Comparison of ENCODE assay signal across 1 cellular context in the genomic region with DNA sequence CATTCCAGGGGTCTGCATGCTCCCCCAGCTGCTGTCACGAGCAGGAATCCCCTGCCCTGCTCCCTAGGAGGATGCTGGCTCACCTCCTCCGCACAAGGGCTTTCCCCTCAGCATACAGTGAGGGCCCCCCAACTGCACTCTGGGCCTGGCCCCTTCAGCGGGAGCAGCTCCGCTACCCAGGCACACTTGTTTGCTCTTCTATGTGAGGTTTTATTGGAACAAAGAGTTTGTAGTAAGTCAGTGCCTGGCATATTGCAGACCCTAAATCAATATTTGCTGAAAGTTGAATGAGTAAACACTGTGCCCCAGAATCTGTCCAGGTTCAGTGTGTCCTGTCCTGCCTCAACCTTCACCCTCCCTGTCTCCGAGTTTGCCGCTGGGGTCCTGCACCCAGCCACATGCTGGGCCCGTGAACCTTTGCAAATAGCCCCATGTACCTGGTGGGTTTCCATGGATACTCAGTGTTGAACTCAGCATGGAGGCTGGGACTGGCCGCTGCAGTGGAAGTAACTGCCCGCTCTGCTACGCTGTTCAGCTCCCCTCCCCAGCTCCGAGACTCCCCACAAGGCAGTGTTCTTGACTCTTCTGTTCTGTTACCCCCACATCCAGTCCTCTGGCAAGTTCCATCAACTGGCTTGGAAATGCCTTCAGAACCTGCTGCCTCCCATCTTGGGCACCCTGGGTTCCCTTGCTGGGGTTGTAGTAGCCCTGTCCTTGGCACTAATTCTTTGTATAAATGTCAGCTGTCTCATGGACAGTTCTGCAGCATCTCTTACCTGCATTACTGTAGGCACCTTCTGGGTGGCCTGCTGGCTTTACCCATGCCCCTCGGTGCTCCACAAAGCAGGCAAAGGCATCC.
TF ChIP-seq lines count a peak whose summit lies in the region.

No MANE protein-coding gene starts in this region.

TF ChIP-seq in HepG2, 621 proteins besides CTCF, POLR2A, EP300 and RAD21 (continued from another document and continues in another):
- TF ChIP-seq, protein P1, sequence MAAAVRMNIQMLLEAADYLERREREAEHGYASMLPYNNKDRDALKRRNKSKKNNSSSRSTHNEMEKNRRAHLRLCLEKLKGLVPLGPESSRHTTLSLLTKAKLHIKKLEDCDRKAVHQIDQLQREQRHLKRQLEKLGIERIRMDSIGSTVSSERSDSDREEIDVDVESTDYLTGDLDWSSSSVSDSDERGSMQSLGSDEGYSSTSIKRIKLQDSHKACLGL (CRISPR knock-in tag; IDR thresholded peaks at IDR 0.05), result peak; percentile 67
- TF ChIP-seq SNAPC2 (CRISPR knock-in tag; IDR thresholded peaks at IDR 0.05), result no peak
- TF ChIP-seq, protein P2, sequence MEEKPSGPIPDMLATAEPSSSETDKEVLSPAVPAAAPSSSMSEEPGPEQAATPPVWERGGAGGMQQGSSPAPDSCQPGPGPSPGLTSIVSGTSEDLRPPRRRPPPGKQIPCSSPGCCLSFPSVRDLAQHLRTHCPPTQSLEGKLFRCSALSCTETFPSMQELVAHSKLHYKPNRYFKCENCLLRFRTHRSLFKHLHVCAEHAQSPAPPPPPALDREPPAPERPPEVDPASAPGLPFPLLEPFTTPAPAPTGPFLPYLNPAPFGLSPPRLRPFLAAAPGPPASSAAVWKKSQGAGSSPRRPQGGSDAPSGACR (CRISPR knock-in tag; IDR thresholded peaks at IDR 0.05), result no peak
- TF ChIP-seq ZBTB7A (CRISPR knock-in tag; IDR thresholded peaks at IDR 0.05), result peak; percentile 75; the same call in 1 of the 2 replicates
- peak; percentile 95; the same call in 1 of the 2 replicates for TF ChIP-seq ZNF703 (CRISPR knock-in tag; IDR thresholded peaks at IDR 0.05; ENCODE audit: borderline replicate concordance)
- no peak for TF ChIP-seq MAFK (conservative IDR thresholded peaks at IDR 0.05 in 1 of 2, IDR thresholded peaks at IDR 0.05 in 1 of 2; ENCODE audit: low read length in 2 of 2)
- TF ChIP-seq ZNF501 (CRISPR knock-in tag; IDR thresholded peaks at IDR 0.05), result no peak
- TF ChIP-seq, protein P3, sequence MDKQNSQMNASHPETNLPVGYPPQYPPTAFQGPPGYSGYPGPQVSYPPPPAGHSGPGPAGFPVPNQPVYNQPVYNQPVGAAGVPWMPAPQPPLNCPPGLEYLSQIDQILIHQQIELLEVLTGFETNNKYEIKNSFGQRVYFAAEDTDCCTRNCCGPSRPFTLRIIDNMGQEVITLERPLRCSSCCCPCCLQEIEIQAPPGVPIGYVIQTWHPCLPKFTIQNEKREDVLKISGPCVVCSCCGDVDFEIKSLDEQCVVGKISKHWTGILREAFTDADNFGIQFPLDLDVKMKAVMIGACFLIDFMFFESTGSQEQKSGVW (CRISPR knock-in tag; IDR thresholded peaks at IDR 0.05; ENCODE audit: borderline replicate concordance), result no peak
- TF ChIP-seq CBX1 (IDR thresholded peaks at IDR 0.05; ENCODE audit: low read depth), result no peak
- no peak for TF ChIP-seq ZBTB21 (CRISPR knock-in tag; IDR thresholded peaks at IDR 0.05)
- TF ChIP-seq, protein P4, sequence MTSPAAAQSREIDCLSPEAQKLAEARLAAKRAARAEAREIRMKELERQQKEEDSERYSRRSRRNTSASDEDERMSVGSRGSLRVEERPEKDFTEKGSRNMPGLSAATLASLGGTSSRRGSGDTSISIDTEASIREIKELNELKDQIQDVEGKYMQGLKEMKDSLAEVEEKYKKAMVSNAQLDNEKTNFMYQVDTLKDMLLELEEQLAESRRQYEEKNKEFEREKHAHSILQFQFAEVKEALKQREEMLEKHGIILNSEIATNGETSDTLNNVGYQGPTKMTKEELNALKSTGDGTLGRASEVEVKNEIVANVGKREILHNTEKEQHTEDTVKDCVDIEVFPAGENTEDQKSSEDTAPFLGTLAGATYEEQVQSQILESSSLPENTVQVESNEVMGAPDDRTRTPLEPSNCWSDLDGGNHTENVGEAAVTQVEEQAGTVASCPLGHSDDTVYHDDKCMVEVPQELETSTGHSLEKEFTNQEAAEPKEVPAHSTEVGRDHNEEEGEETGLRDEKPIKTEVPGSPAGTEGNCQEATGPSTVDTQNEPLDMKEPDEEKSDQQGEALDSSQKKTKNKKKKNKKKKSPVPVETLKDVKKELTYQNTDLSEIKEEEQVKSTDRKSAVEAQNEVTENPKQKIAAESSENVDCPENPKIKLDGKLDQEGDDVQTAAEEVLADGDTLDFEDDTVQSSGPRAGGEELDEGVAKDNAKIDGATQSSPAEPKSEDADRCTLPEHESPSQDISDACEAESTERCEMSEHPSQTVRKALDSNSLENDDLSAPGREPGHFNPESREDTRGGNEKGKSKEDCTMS (CRISPR knock-in tag; conservative IDR thresholded peaks at IDR 0.05), result no peak
- TF ChIP-seq ZNF234 (CRISPR knock-in tag; conservative IDR thresholded peaks at IDR 0.05), result no peak
- TF ChIP-seq MTA3 (CRISPR knock-in tag; IDR thresholded peaks at IDR 0.05), result no peak
- TF ChIP-seq, protein P5, sequence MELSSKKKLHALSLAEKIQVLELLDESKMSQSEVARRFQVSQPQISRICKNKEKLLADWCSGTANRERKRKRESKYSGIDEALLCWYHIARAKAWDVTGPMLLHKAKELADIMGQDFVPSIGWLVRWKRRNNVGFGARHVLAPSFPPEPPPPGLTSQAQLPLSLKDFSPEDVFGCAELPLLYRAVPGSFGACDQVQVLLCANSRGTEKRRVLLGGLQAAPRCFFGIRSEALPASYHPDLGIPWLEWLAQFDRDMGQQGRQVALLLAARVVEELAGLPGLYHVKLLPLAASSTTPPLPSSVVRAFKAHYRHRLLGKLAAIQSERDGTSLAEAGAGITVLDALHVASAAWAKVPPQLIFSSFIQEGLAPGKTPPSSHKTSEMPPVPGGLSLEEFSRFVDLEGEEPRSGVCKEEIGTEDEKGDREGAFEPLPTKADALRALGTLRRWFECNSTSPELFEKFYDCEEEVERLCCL (CRISPR knock-in tag; IDR thresholded peaks at IDR 0.05; ENCODE audit: borderline replicate concordance), result no peak
- TF ChIP-seq ZNF30 (CRISPR knock-in tag; IDR thresholded peaks at IDR 0.05), result no peak
- peak; percentile 69; the same call in 1 of the 2 replicates for TF ChIP-seq KAT7 (CRISPR knock-in tag; IDR thresholded peaks at IDR 0.05; ENCODE audit: borderline replicate concordance)
- no peak; the same call in 1 of the 2 replicates for TF ChIP-seq ZSCAN29 (CRISPR knock-in tag; conservative IDR thresholded peaks at IDR 0.05)
- TF ChIP-seq, protein P6, sequence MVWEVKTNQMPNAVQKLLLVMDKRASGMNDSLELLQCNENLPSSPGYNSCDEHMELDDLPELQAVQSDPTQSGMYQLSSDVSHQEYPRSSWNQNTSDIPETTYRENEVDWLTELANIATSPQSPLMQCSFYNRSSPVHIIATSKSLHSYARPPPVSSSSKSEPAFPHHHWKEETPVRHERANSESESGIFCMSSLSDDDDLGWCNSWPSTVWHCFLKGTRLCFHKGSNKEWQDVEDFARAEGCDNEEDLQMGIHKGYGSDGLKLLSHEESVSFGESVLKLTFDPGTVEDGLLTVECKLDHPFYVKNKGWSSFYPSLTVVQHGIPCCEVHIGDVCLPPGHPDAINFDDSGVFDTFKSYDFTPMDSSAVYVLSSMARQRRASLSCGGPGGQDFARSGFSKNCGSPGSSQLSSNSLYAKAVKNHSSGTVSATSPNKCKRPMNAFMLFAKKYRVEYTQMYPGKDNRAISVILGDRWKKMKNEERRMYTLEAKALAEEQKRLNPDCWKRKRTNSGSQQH (CRISPR knock-in tag; IDR thresholded peaks at IDR 0.05; ENCODE audit: low read depth), result no peak
- TF ChIP-seq, protein P7, sequence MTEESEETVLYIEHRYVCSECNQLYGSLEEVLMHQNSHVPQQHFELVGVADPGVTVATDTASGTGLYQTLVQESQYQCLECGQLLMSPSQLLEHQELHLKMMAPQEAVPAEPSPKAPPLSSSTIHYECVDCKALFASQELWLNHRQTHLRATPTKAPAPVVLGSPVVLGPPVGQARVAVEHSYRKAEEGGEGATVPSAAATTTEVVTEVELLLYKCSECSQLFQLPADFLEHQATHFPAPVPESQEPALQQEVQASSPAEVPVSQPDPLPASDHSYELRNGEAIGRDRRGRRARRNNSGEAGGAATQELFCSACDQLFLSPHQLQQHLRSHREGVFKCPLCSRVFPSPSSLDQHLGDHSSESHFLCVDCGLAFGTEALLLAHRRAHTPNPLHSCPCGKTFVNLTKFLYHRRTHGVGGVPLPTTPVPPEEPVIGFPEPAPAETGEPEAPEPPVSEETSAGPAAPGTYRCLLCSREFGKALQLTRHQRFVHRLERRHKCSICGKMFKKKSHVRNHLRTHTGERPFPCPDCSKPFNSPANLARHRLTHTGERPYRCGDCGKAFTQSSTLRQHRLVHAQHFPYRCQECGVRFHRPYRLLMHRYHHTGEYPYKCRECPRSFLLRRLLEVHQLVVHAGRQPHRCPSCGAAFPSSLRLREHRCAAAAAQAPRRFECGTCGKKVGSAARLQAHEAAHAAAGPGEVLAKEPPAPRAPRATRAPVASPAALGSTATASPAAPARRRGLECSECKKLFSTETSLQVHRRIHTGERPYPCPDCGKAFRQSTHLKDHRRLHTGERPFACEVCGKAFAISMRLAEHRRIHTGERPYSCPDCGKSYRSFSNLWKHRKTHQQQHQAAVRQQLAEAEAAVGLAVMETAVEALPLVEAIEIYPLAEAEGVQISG (CRISPR knock-in tag; IDR thresholded peaks at IDR 0.05), result peak; percentile 68; the same call in 1 of the 2 replicates
- TF ChIP-seq ZSCAN9 (CRISPR knock-in tag; IDR thresholded peaks at IDR 0.05; ENCODE audit: borderline replicate concordance), result peak; percentile 76; the same call in 1 of the 2 replicates
- TF ChIP-seq, protein P8, sequence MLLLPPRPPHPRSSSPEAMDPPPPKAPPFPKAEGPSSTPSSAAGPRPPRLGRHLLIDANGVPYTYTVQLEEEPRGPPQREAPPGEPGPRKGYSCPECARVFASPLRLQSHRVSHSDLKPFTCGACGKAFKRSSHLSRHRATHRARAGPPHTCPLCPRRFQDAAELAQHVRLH (CRISPR knock-in tag; IDR thresholded peaks at IDR 0.05; ENCODE audit: borderline replicate concordance, low read depth), result peak; percentile 91; the same call in 1 of the 2 replicates
- TF ChIP-seq IRF2 (CRISPR knock-in tag; IDR thresholded peaks at IDR 0.05), result peak; percentile 70; the same call in 1 of the 2 replicates
- TF ChIP-seq, protein P9, sequence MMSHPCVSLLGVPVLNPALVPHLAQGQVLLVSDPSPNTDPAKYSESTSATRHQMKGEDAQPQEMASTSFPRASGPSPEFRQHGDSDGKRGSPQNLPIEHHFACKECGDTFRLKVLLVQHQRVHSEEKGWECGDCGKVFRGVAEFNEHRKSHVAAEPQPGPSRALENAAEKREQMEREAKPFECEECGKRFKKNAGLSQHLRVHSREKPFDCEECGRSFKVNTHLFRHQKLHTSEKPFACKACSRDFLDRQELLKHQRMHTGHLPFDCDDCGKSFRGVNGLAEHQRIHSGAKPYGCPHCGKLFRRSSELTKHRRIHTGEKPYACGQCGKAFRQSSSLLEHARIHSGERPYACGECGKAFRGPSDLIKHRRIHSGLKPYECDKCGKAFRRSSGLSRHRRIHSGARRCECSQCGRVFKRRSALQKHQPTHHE (CRISPR knock-in tag; IDR thresholded peaks at IDR 0.05; ENCODE audit: borderline replicate concordance), result no peak; the same call in 1 of the 2 replicates
- no peak for TF ChIP-seq FOSL1 (CRISPR knock-in tag; IDR thresholded peaks at IDR 0.05; ENCODE audit: borderline replicate concordance)
- TF ChIP-seq MAZ (IDR thresholded peaks at IDR 0.05; ENCODE audit: borderline replicate concordance, low read depth, low read length), result no peak
- TF ChIP-seq MAZ (CRISPR knock-in tag; IDR thresholded peaks at IDR 0.05; ENCODE audit: low read depth), result peak; percentile 72; the same call in 1 of the 2 replicates
- TF ChIP-seq, protein P10, sequence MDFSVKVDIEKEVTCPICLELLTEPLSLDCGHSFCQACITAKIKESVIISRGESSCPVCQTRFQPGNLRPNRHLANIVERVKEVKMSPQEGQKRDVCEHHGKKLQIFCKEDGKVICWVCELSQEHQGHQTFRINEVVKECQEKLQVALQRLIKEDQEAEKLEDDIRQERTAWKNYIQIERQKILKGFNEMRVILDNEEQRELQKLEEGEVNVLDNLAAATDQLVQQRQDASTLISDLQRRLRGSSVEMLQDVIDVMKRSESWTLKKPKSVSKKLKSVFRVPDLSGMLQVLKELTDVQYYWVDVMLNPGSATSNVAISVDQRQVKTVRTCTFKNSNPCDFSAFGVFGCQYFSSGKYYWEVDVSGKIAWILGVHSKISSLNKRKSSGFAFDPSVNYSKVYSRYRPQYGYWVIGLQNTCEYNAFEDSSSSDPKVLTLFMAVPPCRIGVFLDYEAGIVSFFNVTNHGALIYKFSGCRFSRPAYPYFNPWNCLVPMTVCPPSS (IDR thresholded peaks at IDR 0.05), result no peak
- peak; percentile 94 for TF ChIP-seq RXRA (CRISPR knock-in tag; IDR thresholded peaks at IDR 0.05)
- peak; percentile 80 for TF ChIP-seq RFX3 (CRISPR knock-in tag; IDR thresholded peaks at IDR 0.05)
- peak; percentile 93 for TF ChIP-seq MXD4 (CRISPR knock-in tag; IDR thresholded peaks at IDR 0.05)
- peak; percentile 64; the same call in 1 of the 2 replicates for TF ChIP-seq ZNF629 (CRISPR knock-in tag; conservative IDR thresholded peaks at IDR 0.05)
- no peak for TF ChIP-seq ZNF326 (CRISPR knock-in tag; IDR thresholded peaks at IDR 0.05; ENCODE audit: borderline replicate concordance)
- TF ChIP-seq, protein P11, sequence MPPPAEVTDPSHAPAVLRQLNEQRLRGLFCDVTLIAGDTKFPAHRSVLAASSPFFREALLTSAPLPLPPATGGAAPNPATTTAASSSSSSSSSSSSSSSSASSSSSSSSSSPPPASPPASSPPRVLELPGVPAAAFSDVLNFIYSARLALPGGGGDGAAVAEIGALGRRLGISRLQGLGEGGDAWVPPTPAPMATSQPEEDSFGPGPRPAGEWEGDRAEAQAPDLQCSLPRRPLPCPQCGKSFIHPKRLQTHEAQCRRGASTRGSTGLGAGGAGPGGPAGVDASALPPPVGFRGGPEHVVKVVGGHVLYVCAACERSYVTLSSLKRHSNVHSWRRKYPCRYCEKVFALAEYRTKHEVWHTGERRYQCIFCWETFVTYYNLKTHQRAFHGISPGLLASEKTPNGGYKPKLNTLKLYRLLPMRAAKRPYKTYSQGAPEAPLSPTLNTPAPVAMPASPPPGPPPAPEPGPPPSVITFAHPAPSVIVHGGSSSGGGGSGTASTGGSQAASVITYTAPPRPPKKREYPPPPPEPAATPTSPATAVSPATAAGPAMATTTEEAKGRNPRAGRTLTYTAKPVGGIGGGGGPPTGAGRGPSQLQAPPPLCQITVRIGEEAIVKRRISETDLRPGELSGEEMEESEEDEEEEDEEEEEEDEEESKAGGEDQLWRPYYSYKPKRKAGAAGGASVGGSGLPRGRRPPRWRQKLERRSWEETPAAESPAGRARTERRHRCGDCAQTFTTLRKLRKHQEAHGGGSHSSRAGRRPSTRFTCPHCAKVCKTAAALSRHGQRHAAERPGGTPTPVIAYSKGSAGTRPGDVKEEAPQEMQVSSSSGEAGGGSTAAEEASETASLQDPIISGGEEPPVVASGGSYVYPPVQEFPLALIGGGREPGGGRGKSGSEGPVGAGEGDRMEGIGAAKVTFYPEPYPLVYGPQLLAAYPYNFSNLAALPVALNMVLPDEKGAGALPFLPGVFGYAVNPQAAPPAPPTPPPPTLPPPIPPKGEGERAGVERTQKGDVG (CRISPR knock-in tag; IDR thresholded peaks at IDR 0.05; ENCODE audit: borderline replicate concordance), result peak; percentile 96
- no peak for TF ChIP-seq MZF1 (CRISPR knock-in tag; IDR thresholded peaks at IDR 0.05; ENCODE audit: borderline replicate concordance)
- TF ChIP-seq SMYD3 (CRISPR knock-in tag; IDR thresholded peaks at IDR 0.05), result no peak
- peak; percentile 33; the same call in 1 of the 2 replicates for TF ChIP-seq CEBPG (CRISPR knock-in tag; IDR thresholded peaks at IDR 0.05)
- TF ChIP-seq ONECUT2 (CRISPR knock-in tag; IDR thresholded peaks at IDR 0.05), result peak; percentile 70
- peak; percentile 74 for TF ChIP-seq PPARG (CRISPR knock-in tag; conservative IDR thresholded peaks at IDR 0.05)
- TF ChIP-seq CAMTA2 (CRISPR knock-in tag; IDR thresholded peaks at IDR 0.05; ENCODE audit: borderline replicate concordance), result no peak
- 0 out of 2 replicates have a peak, but pooled peaks have one; percentile 61 for TF ChIP-seq ZNF337 (CRISPR knock-in tag; IDR thresholded peaks at IDR 0.05; ENCODE audit: borderline replicate concordance, low read depth)
- TF ChIP-seq ZKSCAN5 (CRISPR knock-in tag; IDR thresholded peaks at IDR 0.05), result no peak
- TF ChIP-seq HMG20A (CRISPR knock-in tag; IDR thresholded peaks at IDR 0.05; ENCODE audit: borderline replicate concordance), result peak; percentile 97
